Comparison of ENCODE assay signal across 23 cellular contexts in the genomic region with DNA sequence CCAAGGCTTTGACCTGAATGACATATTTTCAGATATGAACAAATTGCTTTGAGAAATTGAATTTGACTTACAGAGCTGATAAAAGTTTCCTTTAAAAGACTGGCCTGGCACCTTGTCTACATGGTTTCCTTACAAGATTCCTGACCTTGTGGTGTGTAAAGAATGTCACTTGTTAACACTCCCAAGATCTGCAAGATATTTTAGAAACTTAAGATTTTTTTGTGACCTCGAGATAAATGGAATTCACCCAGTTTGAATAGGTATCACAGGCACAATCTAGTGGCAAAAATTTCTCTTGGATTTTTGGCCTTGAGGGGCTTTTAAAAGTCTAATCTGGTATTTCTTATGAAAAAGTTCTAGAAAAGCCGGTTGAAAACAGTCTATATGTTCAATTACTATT.
"Had no signal": no experiment of that assay in that cellular context is flagged by ENCODE, and none has a peak within 500 bp of the region (broad histone marks: within the 10 kb centered on the region; RNA-seq: fewer than 3 reads in every experiment).

No MANE protein-coding gene starts in this region.

- H3K27ac ChIP-seq: colonic mucosa, coronary artery, dorsolateral prefrontal cortex, epithelial cell of prostate, esophagus muscularis mucosa, esophagus squamous epithelium, foreskin keratinocyte, gastrocnemius medialis, gastroesophageal sphincter, heart left ventricle, heart right ventricle had no signal

- H3K27me3 ChIP-seq: colonic mucosa, dorsolateral prefrontal cortex, esophagus muscularis mucosa, esophagus squamous epithelium, foreskin keratinocyte, gastrocnemius medialis, gastroesophageal sphincter, heart left ventricle, heart right ventricle had no signal

- H3K27me3 Mint-ChIP-seq: dendritic cell treated with granulocyte-macrophage colony-stimulating factor and Interleukin-4, amounts not matched to agents 40 ng/mL and 50 ng/mL, for 4 days; effector memory CD8-positive, alpha-beta T cell had no signal

- H3K36me3 ChIP-seq: colonic mucosa, esophagus muscularis mucosa, esophagus squamous epithelium, gastrocnemius medialis, gastroesophageal sphincter, heart left ventricle, heart right ventricle had no signal

- H3K9me3 ChIP-seq: colonic mucosa, esophagus muscularis mucosa, esophagus squamous epithelium, gastrocnemius medialis, gastroesophageal sphincter had no signal

- H3K27ac Mint-ChIP-seq: dendritic cell treated with granulocyte-macrophage colony-stimulating factor and Interleukin-4, amounts not matched to agents 40 ng/mL and 50 ng/mL, for 4 days; effector memory CD8-positive, alpha-beta T cell; endodermal cell had no signal

- H3K4me3 Mint-ChIP-seq: dendritic cell treated with granulocyte-macrophage colony-stimulating factor and Interleukin-4, amounts not matched to agents 40 ng/mL and 50 ng/mL, for 4 days; effector memory CD8-positive, alpha-beta T cell; endodermal cell had no signal

- H3K9me3 Mint-ChIP-seq: dendritic cell treated with granulocyte-macrophage colony-stimulating factor and Interleukin-4, amounts not matched to agents 40 ng/mL and 50 ng/mL, for 4 days had no signal

- H3K4me1 ChIP-seq: colonic mucosa, esophagus muscularis mucosa, esophagus squamous epithelium, foreskin keratinocyte, gastrocnemius medialis, gastroesophageal sphincter, heart left ventricle, heart right ventricle had no signal

- DNase-seq: colonic mucosa; cortex of kidney; dermis blood vessel endothelial cell; dorsolateral prefrontal cortex; effector CD4-positive, alpha-beta T cell; effector CD8-positive, alpha-beta T cell; effector memory CD4-positive, alpha-beta T cell; effector memory CD8-positive, alpha-beta T cell; endodermal cell; erythroblast; esophagus squamous epithelium; foreskin fibroblast; foreskin keratinocyte; foreskin melanocyte; gastrocnemius medialis; head of caudate nucleus; heart left ventricle; heart right ventricle had no signal

- H3K4me3 ChIP-seq: colonic mucosa, coronary artery, dorsolateral prefrontal cortex, esophagus muscularis mucosa, esophagus squamous epithelium, gastrocnemius medialis, gastroesophageal sphincter, heart left ventricle, heart right ventricle had no signal
